In the genomic region with DNA sequence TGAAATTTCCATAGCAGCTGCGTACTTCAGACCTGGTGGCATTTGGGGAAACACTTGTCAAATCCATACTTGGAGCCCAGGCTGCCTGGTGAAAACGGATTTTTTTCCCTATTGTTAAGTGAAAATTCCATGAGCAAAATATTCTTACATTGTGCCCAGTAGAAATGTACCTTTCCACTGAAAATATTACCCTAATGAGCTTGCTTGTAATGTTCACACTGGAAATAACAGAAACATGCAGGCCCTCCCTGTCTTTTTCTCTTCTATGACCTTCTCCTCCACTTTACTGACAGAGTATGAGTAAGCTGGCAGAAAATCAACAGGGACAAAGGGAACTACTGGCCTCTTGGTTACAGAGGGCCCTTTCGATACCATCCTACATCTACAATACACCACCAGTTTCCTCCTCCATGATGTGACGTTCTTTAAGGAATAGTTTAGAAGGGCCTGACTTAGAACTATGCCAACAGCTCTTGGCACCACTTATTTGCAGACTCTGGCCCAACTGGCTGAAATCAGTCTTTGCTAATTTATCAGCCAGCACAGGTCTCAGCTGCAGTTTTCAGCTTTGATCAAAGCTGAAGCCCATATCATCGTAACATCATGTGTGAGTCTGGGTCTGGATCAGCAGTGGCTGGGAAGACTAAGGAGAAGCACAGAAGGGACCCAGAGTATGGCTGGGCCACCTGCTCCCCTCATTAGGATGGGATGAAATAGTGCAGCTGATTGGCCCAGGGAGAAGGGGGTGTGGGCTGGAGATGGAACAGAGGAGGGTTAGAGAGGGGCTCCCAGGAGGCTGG, we compare ENCODE assay signal across 12 cellular contexts.
DNase-seq lines count a peak whose midpoint lies in the region; ATAC-seq, FAIRE-seq and TF ChIP-seq lines count a peak whose summit lies in the region.
"Had no signal": no experiment of that assay in that cellular context is flagged by ENCODE, and none has a peak within 500 bp of the region (broad histone marks: within the 10 kb centered on the region; RNA-seq: fewer than 3 reads in every experiment).

No MANE protein-coding gene starts in this region.

- peaks cover 26% of the 10 kb centered on the region for H3K4me1 Mint-ChIP-seq in activated T-helper 17 cell treated with anti-CD3 and anti-CD28 coated beads, Interleukin-2, amount 50 U/mL, for 72 hours

- H3K36me3 Mint-ChIP-seq in activated T-helper 17 cell treated with anti-CD3 and anti-CD28 coated beads, Interleukin-2, amount 50 U/mL, for 72 hours (ENCODE audit: low read depth): peaks cover 11% of the 10 kb centered on the region

- peak; percentile 51 for DNase-seq in CD1c-positive myeloid dendritic cell (ENCODE audit: extremely low spot score)
- DNase-seq in GM12892 (ENCODE audit: insufficient read length): no peak
- no peak for DNase-seq in left colon
- DNase-seq in germinal center (ENCODE audit: low spot score): no peak
- DNase-seq in superior temporal gyrus (ENCODE audit: extremely low spot score): no peak
- DNase-seq: left lung, NCI-H146, NCI-H524 treated with DMSO at 0.1 percent for 48 hours had no signal

- H3K9me3 Mint-ChIP-seq in activated T-helper 17 cell treated with anti-CD3 and anti-CD28 coated beads, Interleukin-2, amount 50 U/mL, for 72 hours: no peaks in the 10 kb centered on the region

- peak overlapping the region; percentile 41 for H3K4me3 Mint-ChIP-seq in activated T-helper 17 cell treated with anti-CD3 and anti-CD28 coated beads, Interleukin-2, amount 50 U/mL, for 72 hours
- H3K4me3 Mint-ChIP-seq: nephron had no signal

- intact Hi-C loops in left colon (cut with DNase I, micrococcal nuclease): no loop called here

- peak overlapping the region; percentile 91 for H3K27ac Mint-ChIP-seq in activated T-helper 17 cell treated with anti-CD3 and anti-CD28 coated beads, Interleukin-2, amount 50 U/mL, for 72 hours
- H3K27ac Mint-ChIP-seq: nephron had no signal

- no peaks in the 10 kb centered on the region for H3K27me3 Mint-ChIP-seq in activated T-helper 17 cell treated with anti-CD3 and anti-CD28 coated beads, Interleukin-2, amount 50 U/mL, for 72 hours

- FAIRE-seq in GM12892 (lab: Jason Lieb, UNC): peak; percentile 63

- no peak for ATAC-seq in activated T-helper 17 cell treated with anti-CD3 and anti-CD28 coated beads, Interleukin-2, amount 50 U/mL, for 72 hours (replicated peaks)
- peak; percentile 18 for ATAC-seq in left colon
- ATAC-seq in GM21526 (IDR thresholded peaks at IDR 0.05; ENCODE audit: low FRiP score, unreplicated experiment): no peak
- ATAC-seq: left lung, sciatic nerve had no signal

- TF ChIP-seq POLR2A in GM12892 (IDR thresholded peaks at IDR 0.05; ENCODE audit: low read depth, low read length): no peak
